10 cellular contexts compared by ENCODE assay signal in the genomic region with DNA sequence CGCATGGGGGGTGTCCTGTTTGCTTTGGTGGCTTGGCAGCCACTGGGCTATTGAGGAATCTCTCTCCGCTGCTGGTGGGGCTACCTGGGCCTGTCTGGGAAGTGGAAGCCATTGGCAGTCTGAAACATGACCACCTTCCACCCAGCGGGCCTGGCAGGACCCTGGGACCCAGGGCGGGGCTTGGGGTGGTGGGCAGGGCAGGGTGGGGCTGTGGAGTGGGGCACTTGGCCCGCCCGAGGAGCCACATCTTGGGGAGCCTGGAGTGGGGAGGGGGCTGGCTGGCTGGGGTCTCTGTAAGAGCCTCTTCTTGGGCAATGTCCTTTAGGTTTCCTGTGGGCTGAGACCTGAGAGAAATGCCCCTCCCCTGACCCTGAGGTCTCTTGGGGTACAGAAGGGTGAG. TPM values are rescaled to one million over a fixed set of nuclear protein-coding genes. Genes with fewer than 3 reads are reported as not detected.
"Had no signal": no experiment of that assay in that cellular context is flagged by ENCODE, and none has a peak within 500 bp of the region (broad histone marks: within the 10 kb centered on the region; RNA-seq: fewer than 3 reads in every experiment).

No MANE protein-coding gene starts in this region.

RNA-seq across cellular contexts. Expression of gene EVPLL, which starts 48.0 kb away (rescaled TPM):
- total RNA-seq: NCI-H460, OCI-LY7, Right ventricle myocardium inferior, Right ventricle myocardium superior, RPMI7951, SJCRH30, SJSA1, SK-MEL-5 had no signal
- polyA plus RNA-seq: SK-N-SH had no signal

RNA-seq across cellular contexts. Expression of gene LGALS9C, which starts 51.0 kb away (rescaled TPM):
- total RNA-seq: OCI-LY7, PC-3, Right ventricle myocardium inferior, Right ventricle myocardium superior, RPMI7951, SJCRH30, SJSA1, SK-MEL-5 had no signal
- polyA plus RNA-seq: SK-N-SH had no signal
